27 cellular contexts compared by ENCODE assay signal in the genomic region with DNA sequence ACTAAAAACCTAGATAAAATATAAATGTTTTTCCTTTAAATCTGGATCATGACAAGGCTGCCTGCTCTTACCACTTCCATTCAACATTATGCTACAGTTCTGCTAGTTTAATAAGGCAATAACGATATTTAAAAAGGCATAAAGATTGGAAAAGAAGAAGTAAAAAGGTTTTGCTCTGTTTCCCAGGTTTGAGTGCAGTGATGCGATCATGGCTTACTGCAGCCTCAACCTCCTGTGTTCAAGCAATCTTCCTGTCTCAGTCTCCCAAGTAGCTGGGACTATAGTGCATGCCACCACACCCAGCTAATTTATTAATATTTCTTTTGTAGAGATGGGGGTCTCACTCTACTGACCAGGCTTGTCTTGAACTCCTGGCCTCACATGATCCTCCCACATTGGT. TPM values are rescaled to one million over a fixed set of nuclear protein-coding genes. Genes with fewer than 3 reads are reported as not detected.
"Had no signal": no experiment of that assay in that cellular context is flagged by ENCODE, and none has a peak within 500 bp of the region (broad histone marks: within the 10 kb centered on the region; RNA-seq: fewer than 3 reads in every experiment).

No MANE protein-coding gene starts in this region.

- DNase-seq: IMR-90, Kasumi-1, KG1, MM.1S, NCI-H1092 treated with DMSO at 0.1 percent for 48 hours, NCI-H1436, NCI-H187, NCI-H2029, NCI-H2081 treated with DMSO at 0.1 percent for 48 hours, NCI-H2171, NCI-H226, NCI-H446, NCI-H510A, NCI-H524 treated with DMSO at 0.1 percent for 48 hours, NCI-H69, NCI-H774, OCI-M1, PC-9, Peyer's patch, SHP77 treated with DMSO at 0.1 percent for 48 hours, SJCRH30, T-helper 1 cell had no signal

- H3K4me2 ChIP-seq: PC-9 had no signal

- ATAC-seq: HepG2, Right ventricle myocardium inferior, SK-N-SH treated with all-trans-retinoic acid at 6 μM for 48 hours had no signal

- H3K27ac ChIP-seq: PC-9, Peyer's patch, SJCRH30 had no signal

- H3K27me3 ChIP-seq: Peyer's patch, SJCRH30 had no signal

- H3K4me3 ChIP-seq: PC-9, Peyer's patch, SJCRH30 had no signal

- H2AFZ ChIP-seq: PC-9 had no signal

- H3K36me3 ChIP-seq: Peyer's patch, SJCRH30 had no signal

- H3K9me3 ChIP-seq: Peyer's patch, SJCRH30 had no signal

- H3K4me1 ChIP-seq: Peyer's patch, SJCRH30 had no signal

RNA-seq across cellular contexts. Expression of gene PROKR1, which starts 40.8 kb away (rescaled TPM):
- total RNA-seq: HepG2, HT1080, IMR-90, PC-9, Peyer's patch, Right ventricle myocardium inferior, RPMI7951, SJCRH30 had no signal

RNA-seq across cellular contexts. Expression of gene ARHGAP25, which starts 50.4 kb away (rescaled TPM):
- total RNA-seq: HepG2, HT1080, PC-9 had no signal
